ENCODE assay signal across 18 cellular contexts in the genomic region with DNA sequence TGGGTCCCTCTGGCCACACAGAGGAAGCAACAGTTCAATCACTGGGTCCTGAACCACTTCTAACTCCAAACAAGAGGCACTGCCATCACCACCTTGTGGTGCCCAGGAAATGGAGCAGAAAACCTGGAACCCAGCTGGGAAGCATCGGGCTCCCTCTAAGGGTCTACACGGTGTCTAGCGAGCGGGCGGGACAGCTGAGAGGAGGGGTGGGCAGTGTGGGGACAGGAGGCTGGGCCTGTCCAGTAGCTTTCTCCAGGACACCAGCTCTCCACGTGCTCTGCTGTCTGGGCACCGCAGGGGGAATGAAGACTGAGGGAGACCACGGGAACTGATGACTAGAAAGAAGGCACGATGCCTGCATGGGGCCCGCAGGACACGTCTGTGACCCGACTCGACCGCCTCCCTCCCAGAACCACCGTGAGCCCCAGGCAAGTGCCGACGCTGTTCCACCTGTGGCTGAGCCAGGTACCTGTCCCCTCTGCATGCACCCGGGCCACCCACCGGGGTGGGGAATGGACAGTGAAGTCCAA.
"Had no signal": no experiment of that assay in that cellular context is flagged by ENCODE, and none has a peak within 500 bp of the region (broad histone marks: within the 10 kb centered on the region; RNA-seq: fewer than 3 reads in every experiment).

No MANE protein-coding gene starts in this region.

- H3K27ac ChIP-seq: dorsolateral prefrontal cortex, heart right ventricle, neutrophil, sigmoid colon, skin epidermis, stomach, thoracic aorta, transverse colon had no signal

- H3K4me3 Mint-ChIP-seq: naive thymus-derived CD4-positive, alpha-beta T cell; nephron progenitor cell had no signal

- H3K9me3 ChIP-seq: heart right ventricle, neutrophil, sigmoid colon, stomach, thoracic aorta, transverse colon had no signal

- H3K9me3 Mint-ChIP-seq: naive thymus-derived CD4-positive, alpha-beta T cell; nephron progenitor cell had no signal

- H3K36me3 ChIP-seq: neutrophil, transverse colon had no signal

- H3K27ac Mint-ChIP-seq: nephron progenitor cell had no signal

- H3K27me3 Mint-ChIP-seq: naive thymus-derived CD4-positive, alpha-beta T cell had no signal

- DNase-seq: cortex of kidney; dorsolateral prefrontal cortex; effector CD8-positive, alpha-beta T cell; heart right ventricle; hypothalamus; kidney glomerular epithelial cell; mammary epithelial cell; naive thymus-derived CD4-positive, alpha-beta T cell; nephron progenitor cell; sigmoid colon; stimulated activated CD4-positive, alpha-beta T cell treated with anti-CD3 and anti-CD28 coated beads, Interleukin-12 subunit alpha, Interleukin-12 subunit beta, amount 100 ng/mL, for 4 hours; stimulated activated naive CD4-positive, alpha-beta T cell; stomach; substantia nigra; transverse colon had no signal

- H3K4me3 ChIP-seq: dorsolateral prefrontal cortex, heart right ventricle, sigmoid colon, skin epidermis, stomach, thoracic aorta, transverse colon had no signal

- H3K27me3 ChIP-seq: dorsolateral prefrontal cortex, heart right ventricle, sigmoid colon, stomach, transverse colon had no signal
